8 cellular contexts compared by ENCODE assay signal in the genomic region with DNA sequence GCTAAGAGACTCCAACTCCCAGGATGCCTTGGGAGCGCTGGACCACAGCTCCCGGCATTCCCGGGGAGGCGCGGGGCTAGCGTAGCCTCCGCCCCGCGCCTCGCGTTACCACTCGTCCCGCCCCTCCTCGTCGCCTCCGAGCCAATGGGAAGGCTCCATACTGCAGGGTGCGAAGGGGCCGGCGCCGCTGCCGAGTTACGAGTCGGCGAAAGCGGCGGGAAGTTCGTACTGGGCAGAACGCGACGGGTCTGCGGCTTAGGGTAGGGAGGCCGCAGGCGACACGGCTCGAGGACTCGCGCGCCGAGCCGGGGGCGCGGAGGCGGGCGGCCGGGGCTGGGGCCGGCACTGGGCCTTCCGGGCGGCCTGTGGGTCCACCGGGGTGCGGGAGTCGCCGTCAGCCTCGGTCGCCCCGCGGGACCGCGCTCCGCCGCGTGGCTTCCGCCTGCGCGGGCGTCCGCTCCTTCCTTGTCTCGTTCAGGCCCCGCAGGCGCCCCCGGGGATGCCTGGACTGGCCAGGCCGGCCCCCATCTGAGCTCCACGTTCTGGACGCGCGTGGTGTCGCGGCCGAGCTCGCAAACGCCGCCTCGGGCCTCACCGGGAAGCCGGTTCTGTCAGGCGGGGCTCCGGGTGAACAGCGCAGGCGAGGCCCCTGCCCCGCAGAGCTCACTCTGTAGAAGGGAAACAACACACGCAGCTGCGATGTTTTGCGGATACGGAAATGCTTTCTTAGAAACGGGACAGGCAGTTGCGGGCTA. TPM values are rescaled to one million over a fixed set of nuclear protein-coding genes. Genes with fewer than 3 reads are reported as not detected.
DNase-seq lines count a peak whose midpoint lies in the region; ATAC-seq and TF ChIP-seq lines count a peak whose summit lies in the region.

A gene with protein sequence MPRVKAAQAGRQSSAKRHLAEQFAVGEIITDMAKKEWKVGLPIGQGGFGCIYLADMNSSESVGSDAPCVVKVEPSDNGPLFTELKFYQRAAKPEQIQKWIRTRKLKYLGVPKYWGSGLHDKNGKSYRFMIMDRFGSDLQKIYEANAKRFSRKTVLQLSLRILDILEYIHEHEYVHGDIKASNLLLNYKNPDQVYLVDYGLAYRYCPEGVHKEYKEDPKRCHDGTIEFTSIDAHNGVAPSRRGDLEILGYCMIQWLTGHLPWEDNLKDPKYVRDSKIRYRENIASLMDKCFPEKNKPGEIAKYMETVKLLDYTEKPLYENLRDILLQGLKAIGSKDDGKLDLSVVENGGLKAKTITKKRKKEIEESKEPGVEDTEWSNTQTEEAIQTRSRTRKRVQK (plus strand): TSS at position 195 of the 755 bp plus-strand sequence. CDS start 36,090 bp downstream, outside the sequence.

- H3K4me3 ChIP-seq in AG09309 (ENCODE audit: control insufficient read depth, low read depth, low read length) = peak within 1 kb of the TSS; percentile 72
- H3K4me3 ChIP-seq in WI38 (ENCODE audit: low read depth, low read length) = peak within 1 kb of the TSS; percentile 65
- peak within 1 kb of the TSS; percentile 70 to 84 for H3K4me3 ChIP-seq in cardiac fibroblast (replicated peaks in 1 of 2; ENCODE audit: low read depth in 2 of 2, low read length in 2 of 2)
- peak within 1 kb of the TSS; percentile 93 for H3K4me3 ChIP-seq in smooth muscle cell

- peak within 1 kb of the TSS; percentile 25 for H3K27ac ChIP-seq in smooth muscle cell (ENCODE audit: low read depth)

- H3K9ac ChIP-seq in smooth muscle cell (ENCODE audit: low read depth) = peak within 1 kb of the TSS; percentile 86

- no peaks in the 10 kb centered on the region for H3K36me3 ChIP-seq in smooth muscle cell (ENCODE audit: low read depth)

- H3K79me2 ChIP-seq in smooth muscle cell (ENCODE audit: low read depth) = peaks cover 37% of the 10 kb centered on the region

- no peaks in the 10 kb centered on the region for H3F3A ChIP-seq in smooth muscle cell (ENCODE audit: low read depth)

- no peaks in the 10 kb centered on the region for H3K9me3 ChIP-seq in smooth muscle cell (replicated peaks; ENCODE audit: low read depth)

- no peak for TF ChIP-seq CTCF in AG09309 (IDR thresholded peaks at IDR 0.05; ENCODE audit: control insufficient read depth, insufficient read depth, low read depth, low read length, missing control alignments)
- TF ChIP-seq CTCF in WI38 (IDR thresholded peaks at IDR 0.05; ENCODE audit: low read depth, low read length) = no peak
- no peak for TF ChIP-seq CTCF in cardiac fibroblast (IDR thresholded peaks at IDR 0.05; ENCODE audit: low read depth, low read length)
- TF ChIP-seq CTCF in smooth muscle cell (IDR thresholded peaks at IDR 0.05; ENCODE audit: borderline replicate concordance, insufficient read depth, poor library complexity, severe bottlenecking) = no peak

- no peaks in the 10 kb centered on the region for H3K27me3 ChIP-seq in smooth muscle cell (ENCODE audit: low read depth)

- peaks cover 11% of the 10 kb centered on the region for H3K4me1 ChIP-seq in smooth muscle cell (ENCODE audit: low read depth)

- peak within 1 kb of the TSS; percentile 94 for H2AFZ ChIP-seq in smooth muscle cell (ENCODE audit: low read depth)

- H4K20me1 ChIP-seq in smooth muscle cell (ENCODE audit: low read depth) = peaks cover 5% of the 10 kb centered on the region

- ATAC-seq in GM19023 (IDR thresholded peaks at IDR 0.05; ENCODE audit: unreplicated experiment) (peak; percentile 98), HG03196 (IDR thresholded peaks at IDR 0.05; ENCODE audit: unreplicated experiment) (peak; percentile 95)

- DNase-seq in AG09309 (ENCODE audit: low read depth) = peak; percentile 68
- DNase-seq in NCI-H226 = peak; percentile 94
- DNase-seq in cardiac fibroblast (ENCODE audit: low read depth in 2 of 2) = peak; percentile 95 to 96
- DNase-seq in iPS-NIHi7 (ENCODE audit: extremely low spot score) = peak; percentile 98
- peak; percentile 80 for DNase-seq in smooth muscle cell (lab: John Stamatoyannopoulos, UW; ENCODE audit: unreplicated experiment)

- H3K4me2 ChIP-seq in smooth muscle cell = peak within 1 kb of the TSS; percentile 99

- under 1% methylated on average over 81 of the region's 95 CpGs for WGBS in smooth muscle cell (ENCODE audit: low lambda C conversion rate)

RNA-seq across cellular contexts. Expression of the gene that starts here (rescaled TPM):
- total RNA-seq in smooth muscle cell = 13.7 and 40.5 TPM in 2 replicates
- polyA plus RNA-seq in smooth muscle cell = 11.8 and 13.9 TPM in 2 replicates

Comparison
In these comparisons a context has a peak if more than half of its experiments do, and no peak if none do; other contexts are left out.
1. Peak in every context shown above with its lines: DNase-seq, ATAC-seq, H3K4me3 ChIP-seq and H3K27ac ChIP-seq.